ENCODE assay signal across 15 cellular contexts in the genomic region with DNA sequence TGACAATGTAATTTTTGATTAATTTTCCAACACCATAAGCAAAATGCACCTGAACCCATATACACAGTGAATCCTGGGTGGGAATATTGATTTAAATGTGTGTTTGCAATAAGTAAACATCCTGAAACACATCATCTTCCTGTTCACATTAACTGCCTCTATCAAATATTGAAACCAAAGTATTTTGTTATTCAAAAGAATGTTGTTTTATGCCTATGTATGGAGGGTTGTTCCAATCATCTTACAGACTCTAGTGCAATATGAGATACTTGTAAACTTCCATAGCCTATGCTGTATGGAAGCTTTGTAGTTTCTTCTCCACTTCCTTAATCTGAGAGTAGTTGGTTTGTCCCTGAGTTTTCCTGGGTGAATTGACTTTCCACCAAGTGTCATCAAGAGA.
DNase-seq lines count a peak whose midpoint lies in the region; ATAC-seq and TF ChIP-seq lines count a peak whose summit lies in the region.
"Had no signal": no experiment of that assay in that cellular context is flagged by ENCODE, and none has a peak within 500 bp of the region (broad histone marks: within the 10 kb centered on the region; RNA-seq: fewer than 3 reads in every experiment).

No MANE protein-coding gene starts in this region.

- DNase-seq in colonic mucosa = no peak
- no peak for DNase-seq in activated CD4-positive, alpha-beta T cell treated with anti-CD3 and anti-CD28 coated beads for 1 hour
- DNase-seq in stimulated activated CD4-positive, alpha-beta T cell treated with anti-CD3 and anti-CD28 coated beads, Interleukin-4, amount 100 ng/mL, for 1 hour = no peak
- DNase-seq: COR-L47, DMS79, NCI-H2029 treated with DMSO at 0.1 percent for 48 hours, NCI-H2171 treated with DMSO at 0.1 percent for 48 hours had no signal

- TF ChIP-seq CTCF in Loucy (conservative IDR thresholded peaks at IDR 0.05; ENCODE audit: low read length) = no peak
- no peak for TF ChIP-seq CTCF in colonic mucosa (IDR thresholded peaks at IDR 0.05)

- no peaks in the 10 kb centered on the region for H3F3A ChIP-seq in Loucy (ENCODE audit: low read depth)

- H3K27ac ChIP-seq in ACC112 (ENCODE audit: low read depth, low read length) (no peak overlapping the region), colonic mucosa (peak overlapping the region; percentile 34), mesodermal cell (ENCODE audit: low read depth, low read length, severe bottlenecking) (peak overlapping the region; percentile 51)

- no peak for ATAC-seq in HG02610 (IDR thresholded peaks at IDR 0.05; ENCODE audit: unreplicated experiment)
- ATAC-seq: K562, Panc1, Right ventricle myocardium inferior had no signal

- H3K4me1 ChIP-seq in ACC112 (ENCODE audit: control insufficient read depth, insufficient read depth, low read length, unreplicated experiment) (no peaks in the 10 kb centered on the region), Loucy (ENCODE audit: insufficient read depth, low read length, poor library complexity, severe bottlenecking) (peaks cover 51% of the 10 kb centered on the region), colonic mucosa (no peaks in the 10 kb centered on the region), mesodermal cell (ENCODE audit: control insufficient read depth, insufficient read depth, low read length, poor library complexity, severe bottlenecking) (peaks cover 6% of the 10 kb centered on the region)
- H3K4me1 ChIP-seq: HAP-1 had no signal

- H2AFZ ChIP-seq in ACC112 (ENCODE audit: low read length, unreplicated experiment) = peak overlapping the region; percentile 62
- no peak overlapping the region for H2AFZ ChIP-seq in Loucy (ENCODE audit: low read length)

- no peaks in the 10 kb centered on the region for H3K9me2 ChIP-seq in Loucy (replicated peaks; ENCODE audit: low read depth, low read length)

- no peaks in the 10 kb centered on the region for H4K20me1 ChIP-seq in Loucy (ENCODE audit: insufficient read depth, low read length, poor library complexity, severe bottlenecking)

- no peaks in the 10 kb centered on the region for H3K36me3 ChIP-seq in ACC112 (ENCODE audit: insufficient read depth, low read length)
- no peaks in the 10 kb centered on the region for H3K36me3 ChIP-seq in Loucy (ENCODE audit: insufficient read depth, low read length)
- H3K36me3 ChIP-seq in colonic mucosa = no peaks in the 10 kb centered on the region
- H3K36me3 ChIP-seq in mesodermal cell (ENCODE audit: control insufficient read depth, insufficient read depth, low read length) = no peaks in the 10 kb centered on the region
- H3K36me3 ChIP-seq: HAP-1 had no signal

- H3K79me2 ChIP-seq in ACC112 (ENCODE audit: control insufficient read depth, insufficient read depth, low read length, unreplicated experiment) (no peaks in the 10 kb centered on the region), Loucy (ENCODE audit: insufficient read depth, low read length) (no peaks in the 10 kb centered on the region)

- intact Hi-C loops in colonic mucosa (cut with DNase I) = no loop called here

- H3K9me3 ChIP-seq in Loucy (ENCODE audit: insufficient read depth, low read depth, low read length) (no peaks in the 10 kb centered on the region), colonic mucosa (no peaks in the 10 kb centered on the region), mesodermal cell (ENCODE audit: control insufficient read depth, low read length) (no peaks in the 10 kb centered on the region)
- H3K9me3 ChIP-seq: HAP-1 had no signal

- no peak overlapping the region for H3K4me3 ChIP-seq in ACC112 (ENCODE audit: low read depth, low read length)
- no peak overlapping the region for H3K4me3 ChIP-seq in Loucy (ENCODE audit: low read length, poor library complexity, severe bottlenecking)
- H3K4me3 ChIP-seq in colonic mucosa = no peak overlapping the region
- H3K4me3 ChIP-seq in mesodermal cell (ENCODE audit: extremely low read depth, insufficient read depth, low read length, poor library complexity, severe bottlenecking) = no peak overlapping the region
- H3K4me3 ChIP-seq: HAP-1, K562 had no signal

- H3K9ac ChIP-seq in Loucy (ENCODE audit: low read depth, low read length, poor library complexity, severe bottlenecking) = no peak overlapping the region
- H3K9ac ChIP-seq in colonic mucosa (ENCODE audit: low read depth in 2 of 2, low read length in 2 of 2) = no peak overlapping the region

- peak overlapping the region; percentile 6 for H3K4me2 ChIP-seq in Loucy (ENCODE audit: low read depth, low read length, poor library complexity, severe bottlenecking)

- H3K27me3 ChIP-seq in ACC112 (ENCODE audit: insufficient read depth, low read length) (no peaks in the 10 kb centered on the region), Loucy (ENCODE audit: insufficient read depth, low read length, poor library complexity, severe bottlenecking) (no peaks in the 10 kb centered on the region), colonic mucosa (no peaks in the 10 kb centered on the region)
